ENCODE assay signal across 1 cellular context in genomic region chr10:63711866-63712716, GRCh38.
TF ChIP-seq lines count a peak whose summit lies in the region.

No MANE protein-coding gene starts in this region.

TF ChIP-seq in HCT116, 20 proteins besides CTCF, POLR2A, EP300 and RAD21 (continued from another document):
- TF ChIP-seq REST (IDR thresholded peaks at IDR 0.05; ENCODE audit: low read depth) (no peak), ZNF274 (IDR thresholded peaks at IDR 0.05; ENCODE audit: low read depth, low read length) (no peak), JUND (IDR thresholded peaks at IDR 0.05) (peak; percentile 97), FOSL1 (IDR thresholded peaks at IDR 0.05; ENCODE audit: low read depth) (peak; percentile 83), SP1 (IDR thresholded peaks at IDR 0.05; ENCODE audit: low read depth) (peak; percentile 97), EZH2 (IDR thresholded peaks at IDR 0.05) (no peak), ELF1 (IDR thresholded peaks at IDR 0.05; ENCODE audit: borderline replicate concordance, low read depth) (no peak; the same call in 1 of the 2 replicates), CBX3 (IDR thresholded peaks at IDR 0.05; ENCODE audit: low read depth) (peak; percentile 97; the same call in 1 of the 2 replicates), YY1 (IDR thresholded peaks at IDR 0.05; ENCODE audit: extremely low read depth, insufficient replicate concordance, low read depth, low read length) (no peak), EZH2phosphoT487 (IDR thresholded peaks at IDR 0.05; ENCODE audit: borderline replicate concordance) (no peak), ZFX (IDR thresholded peaks at IDR 0.05) (no peak), SIN3A (IDR thresholded peaks at IDR 0.05; ENCODE audit: low read depth) (peak; percentile 98), POLR2AphosphoS5 (IDR thresholded peaks at IDR 0.05; ENCODE audit: low read depth, low read length) (peak; percentile 85), SRF (IDR thresholded peaks at IDR 0.05; ENCODE audit: low read depth) (peak; percentile 76)
- TF ChIP-seq, protein P1, sequence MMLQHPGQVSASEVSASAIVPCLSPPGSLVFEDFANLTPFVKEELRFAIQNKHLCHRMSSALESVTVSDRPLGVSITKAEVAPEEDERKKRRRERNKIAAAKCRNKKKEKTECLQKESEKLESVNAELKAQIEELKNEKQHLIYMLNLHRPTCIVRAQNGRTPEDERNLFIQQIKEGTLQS (IDR thresholded peaks at IDR 0.05) = peak; percentile 62; the same call in 1 of the 2 replicates
